In the genomic region with DNA sequence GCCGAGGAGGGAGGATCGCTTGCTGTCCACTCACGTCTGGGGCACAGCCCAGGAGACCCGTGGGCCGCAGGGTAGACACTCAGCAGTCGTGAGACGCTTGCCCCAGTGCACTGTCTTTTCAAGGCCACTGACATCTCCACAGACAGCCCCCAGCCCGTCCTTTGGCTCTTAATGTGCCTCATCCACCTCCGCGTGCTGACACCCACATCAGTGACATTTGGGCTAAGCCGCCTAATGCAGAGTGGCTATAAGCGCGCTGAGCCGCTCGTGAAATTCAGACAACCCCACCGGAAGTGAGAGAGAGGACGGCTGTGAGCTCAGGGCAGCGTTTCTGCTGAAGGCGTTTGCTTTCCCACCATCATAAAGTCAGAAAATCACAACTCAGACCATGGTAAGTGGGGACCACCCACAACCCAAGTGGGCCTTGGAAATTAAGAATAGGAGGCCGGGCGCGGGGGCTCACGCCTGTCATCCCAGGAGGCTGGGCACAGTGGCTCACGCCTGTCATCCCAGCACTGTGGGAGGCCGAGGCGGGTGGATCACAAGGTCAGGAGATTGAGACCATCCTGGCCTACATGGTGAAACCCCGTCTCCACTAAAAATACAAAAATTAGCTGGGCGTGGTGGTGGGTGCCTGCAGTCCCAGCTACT, we compare ENCODE assay signal across 27 cellular contexts. TPM values are rescaled to one million over a fixed set of nuclear protein-coding genes. Genes with fewer than 3 reads are reported as not detected.
DNase-seq lines count a peak whose midpoint lies in the region; ATAC-seq and TF ChIP-seq lines count a peak whose summit lies in the region.
"Had no signal": no experiment of that assay in that cellular context is flagged by ENCODE, and none has a peak within 500 bp of the region (broad histone marks: within the 10 kb centered on the region; RNA-seq: fewer than 3 reads in every experiment).

No MANE protein-coding gene starts in this region.

- H3K27ac ChIP-seq in colonic mucosa = no peak overlapping the region
- H3K27ac ChIP-seq: PC-9 had no signal

- no peak overlapping the region for H3K9ac ChIP-seq in colonic mucosa (ENCODE audit: low read depth in 2 of 2, low read length in 2 of 2)

- no peaks in the 10 kb centered on the region for H3K27me3 ChIP-seq in colonic mucosa

- no peaks in the 10 kb centered on the region for H3K27me3 Mint-ChIP-seq in stimulated activated naive CD8-positive, alpha-beta T cell treated with anti-CD3 and anti-CD28 coated beads, Interleukin-15, Interleukin-2, amounts not matched to agents 100 ng/mL and 50 ng/mL, for 24 hours
- no peaks in the 10 kb centered on the region for H3K27me3 Mint-ChIP-seq in activated naive CD8-positive, alpha-beta T cell treated with anti-CD3 and anti-CD28 coated beads, Interleukin-2, amount 50 U/mL, for 24 hours
- H3K27me3 Mint-ChIP-seq in immature natural killer cell (ENCODE audit: low read depth in 3 of 3) (peaks cover 0 to 5% (median 1%) of the 10 kb centered on the region in 3 donors), type B pancreatic cell (no peaks in the 10 kb centered on the region)
- H3K27me3 Mint-ChIP-seq: dendritic cell treated with granulocyte-macrophage colony-stimulating factor and Interleukin-4, amounts not matched to agents 40 ng/mL and 50 ng/mL, for 4 days; stimulated activated naive B cell treated with anti-CD40 and anti-IgM and Interleukin-4, amounts not matched to agents 10 μg/mL and 1 μg/mL and 100 μg/mL, for 72 hours had no signal

- intact Hi-C loops in colonic mucosa (cut with DNase I) = no loop called here

- H3K27ac Mint-ChIP-seq in stimulated activated naive CD8-positive, alpha-beta T cell treated with anti-CD3 and anti-CD28 coated beads, Interleukin-15, Interleukin-2, amounts not matched to agents 100 ng/mL and 50 ng/mL, for 24 hours = peak overlapping the region; percentile 59
- peak overlapping the region; percentile 18 for H3K27ac Mint-ChIP-seq in activated naive CD8-positive, alpha-beta T cell treated with anti-CD3 and anti-CD28 coated beads, Interleukin-2, amount 50 U/mL, for 24 hours
- peak overlapping the region in 4 of 6 donors; percentile 24 to 80 (median 50) for H3K27ac Mint-ChIP-seq in immature natural killer cell
- H3K27ac Mint-ChIP-seq in type B pancreatic cell = peak overlapping the region; percentile 66
- H3K27ac Mint-ChIP-seq: dendritic cell treated with granulocyte-macrophage colony-stimulating factor and Interleukin-4, amounts not matched to agents 40 ng/mL and 50 ng/mL, for 4 days had no signal

- ATAC-seq in stimulated activated naive CD8-positive, alpha-beta T cell treated with anti-CD3 and anti-CD28 coated beads, Interleukin-15, Interleukin-2, amounts not matched to agents 100 U/mL and 50 U/mL, for 24 hours = no peak
- no peak for ATAC-seq in activated naive CD8-positive, alpha-beta T cell treated with anti-CD3 and anti-CD28 coated beads, Interleukin-2, amount 50 U/mL, for 24 hours
- no peak for ATAC-seq in GM21576 (IDR thresholded peaks at IDR 0.05; ENCODE audit: unreplicated experiment)
- ATAC-seq: activated CD8-positive, alpha-beta T cell treated with anti-CD3 and anti-CD28 coated beads, Interleukin-2, amount 10 ng/mL, durations not matched to agents 7 days and 5 days; stimulated activated naive B cell treated with anti-CD40 and anti-IgM and Interleukin-4, amounts not matched to agents 10 μg/mL and 1 μg/mL and 100 μg/mL, for 72 hours had no signal

- no peaks in the 10 kb centered on the region for H3K9me3 ChIP-seq in colonic mucosa
- H3K9me3 ChIP-seq: thoracic aorta had no signal

- no peak for TF ChIP-seq CTCF in type B pancreatic cell (conservative IDR thresholded peaks at IDR 0.05)
- no peak for TF ChIP-seq CTCF in colonic mucosa (IDR thresholded peaks at IDR 0.05)

- H3K4me3 Mint-ChIP-seq in stimulated activated naive CD8-positive, alpha-beta T cell treated with anti-CD3 and anti-CD28 coated beads, Interleukin-15, Interleukin-2, amounts not matched to agents 100 ng/mL and 50 ng/mL, for 24 hours = no peak overlapping the region
- no peak overlapping the region for H3K4me3 Mint-ChIP-seq in activated naive CD8-positive, alpha-beta T cell treated with anti-CD3 and anti-CD28 coated beads, Interleukin-2, amount 50 U/mL, for 24 hours
- H3K4me3 Mint-ChIP-seq in immature natural killer cell (peak overlapping the region in 2 of 5 donors; percentile 41 to 55), type B pancreatic cell (no peak overlapping the region)
- H3K4me3 Mint-ChIP-seq: activated CD8-positive, alpha-beta T cell treated with anti-CD3 and anti-CD28 coated beads, Interleukin-2, amount 10 ng/mL, durations not matched to agents 7 days and 5 days; dendritic cell treated with granulocyte-macrophage colony-stimulating factor and Interleukin-4, amounts not matched to agents 40 ng/mL and 50 ng/mL, for 4 days; stimulated activated naive B cell treated with anti-CD40 and anti-IgM and Interleukin-4, amounts not matched to agents 10 μg/mL and 1 μg/mL and 100 μg/mL, for 72 hours had no signal

- H3K4me1 Mint-ChIP-seq in stimulated activated naive CD8-positive, alpha-beta T cell treated with anti-CD3 and anti-CD28 coated beads, Interleukin-15, Interleukin-2, amounts not matched to agents 100 ng/mL and 50 ng/mL, for 24 hours (ENCODE audit: low read depth) = peaks cover 52% of the 10 kb centered on the region
- peaks cover 53% of the 10 kb centered on the region for H3K4me1 Mint-ChIP-seq in activated naive CD8-positive, alpha-beta T cell treated with anti-CD3 and anti-CD28 coated beads, Interleukin-2, amount 50 U/mL, for 24 hours
- H3K4me1 Mint-ChIP-seq in immature natural killer cell (peaks cover 17 to 27% of the 10 kb centered on the region in 2 donors), type B pancreatic cell (ENCODE audit: unreplicated experiment) (peaks cover 7% of the 10 kb centered on the region)

- H3K9me3 Mint-ChIP-seq in stimulated activated naive CD8-positive, alpha-beta T cell treated with anti-CD3 and anti-CD28 coated beads, Interleukin-15, Interleukin-2, amounts not matched to agents 100 ng/mL and 50 ng/mL, for 24 hours = no peaks in the 10 kb centered on the region
- H3K9me3 Mint-ChIP-seq in activated naive CD8-positive, alpha-beta T cell treated with anti-CD3 and anti-CD28 coated beads, Interleukin-2, amount 50 U/mL, for 24 hours = no peaks in the 10 kb centered on the region
- H3K9me3 Mint-ChIP-seq in immature natural killer cell = no peaks in the 10 kb centered on the region
- H3K9me3 Mint-ChIP-seq in type B pancreatic cell = no peaks in the 10 kb centered on the region
- H3K9me3 Mint-ChIP-seq: dendritic cell treated with granulocyte-macrophage colony-stimulating factor and Interleukin-4, amounts not matched to agents 40 ng/mL and 50 ng/mL, for 4 days; stimulated activated naive B cell treated with anti-CD40 and anti-IgM and Interleukin-4, amounts not matched to agents 10 μg/mL and 1 μg/mL and 100 μg/mL, for 72 hours had no signal

- no peak overlapping the region for H3K4me3 ChIP-seq in colonic mucosa
- H3K4me3 ChIP-seq: PC-9, thoracic aorta had no signal

- H3K36me3 ChIP-seq in colonic mucosa = no peaks in the 10 kb centered on the region
- H3K36me3 ChIP-seq: thoracic aorta had no signal

- no peaks in the 10 kb centered on the region for H3K4me1 ChIP-seq in colonic mucosa

- peaks cover 18% of the 10 kb centered on the region for H3K36me3 Mint-ChIP-seq in stimulated activated naive CD8-positive, alpha-beta T cell treated with anti-CD3 and anti-CD28 coated beads, Interleukin-15, Interleukin-2, amounts not matched to agents 100 ng/mL and 50 ng/mL, for 24 hours (ENCODE audit: low read depth)
- H3K36me3 Mint-ChIP-seq in activated naive CD8-positive, alpha-beta T cell treated with anti-CD3 and anti-CD28 coated beads, Interleukin-2, amount 50 U/mL, for 24 hours (ENCODE audit: low read depth) = peaks cover 8% of the 10 kb centered on the region
- peaks cover 0 to 4% (median 0%) of the 10 kb centered on the region in 3 donors for H3K36me3 Mint-ChIP-seq in immature natural killer cell
- H3K36me3 Mint-ChIP-seq in type B pancreatic cell = peaks cover 8% of the 10 kb centered on the region

- no peak for DNase-seq in stimulated activated naive CD8-positive, alpha-beta T cell treated with anti-CD3 and anti-CD28 coated beads, Interleukin-15, Interleukin-2, amounts not matched to agents 100 U/mL and 50 U/mL, for 24 hours
- no peak for DNase-seq in activated naive CD8-positive, alpha-beta T cell treated with anti-CD3 and anti-CD28 coated beads, Interleukin-2, amount 50 U/mL, for 24 hours
- DNase-seq in immature natural killer cell = peak in 1 of 3 donors; percentile 41
- no peak for DNase-seq in type B pancreatic cell (ENCODE audit: extremely low spot score, unreplicated experiment)
- DNase-seq in colonic mucosa = no peak
- DNase-seq in NOMO-1 treated with DMSO at 0.1 percent for 48 hours (lab: John Stamatoyannopoulos, UW; ENCODE audit: unreplicated experiment) = no peak
- DNase-seq: activated CD8-positive, alpha-beta T cell treated with anti-CD3 and anti-CD28 coated beads, Interleukin-2, amount 10 ng/mL, durations not matched to agents 7 days and 5 days; activated gamma-delta T cell treated with Interleukin-2 at 50 U/mL for 16 hours; amniotic stem cell; DMS79; GF-D8; HCEC 1CT; kidney glomerular epithelial cell; mesenchymal stem cell; NCI-H1417 treated with DMSO at 0.1 percent for 48 hours; NCI-H2081 treated with DMSO at 0.1 percent for 48 hours; NCI-H446; PC-9; SIG-M5; stimulated activated CD4-positive, alpha-beta T cell treated with anti-CD3 and anti-CD28 coated beads, Interleukin-4, amount 100 ng/mL, for 1 hour; stimulated activated naive B cell treated with anti-CD40 and anti-IgM and Interleukin-4, amounts not matched to agents 10 μg/mL and 1 μg/mL and 100 μg/mL, for 72 hours; T-helper 1 cell had no signal

RNA-seq across cellular contexts. Expression of gene SLC35E2B, which starts 8.4 kb away (rescaled TPM):
- polyA plus RNA-seq in immature natural killer cell = 10 to 100 TPM; 14.4 to 37.7 (median 18.1) TPM
- total RNA-seq in type B pancreatic cell (ENCODE audit: low replicate concordance) = 88.8 and 116 TPM in 2 replicates
- total RNA-seq in colonic mucosa = 10 to 100 TPM; 41.5 to 57.8 TPM

RNA-seq across cellular contexts. Expression of gene CDK11B, which starts 25.4 kb away (rescaled TPM):
- 10 to 100 TPM in 1 of 3 donors, 1 to 10 TPM in 2; 4.8 to 25.0 (median 8.1) TPM for polyA plus RNA-seq in immature natural killer cell
- total RNA-seq in type B pancreatic cell (ENCODE audit: low replicate concordance) = 21.8 and 26.5 TPM in 2 replicates
- total RNA-seq in colonic mucosa = 10 to 100 TPM; 31.8 to 44.7 TPM

RNA-seq across cellular contexts. Expression of gene CDK11A, which starts 40.0 kb away (rescaled TPM):
- 10 to 100 TPM in 2 of 3 donors, 1 to 10 TPM in 1; 1.6 to 32.6 (median 14.9) TPM for polyA plus RNA-seq in immature natural killer cell
- total RNA-seq in type B pancreatic cell (ENCODE audit: low replicate concordance) = 45.9 and 47.0 TPM in 2 replicates
- total RNA-seq in colonic mucosa = 10 to 100 TPM; 52.2 to 58.5 TPM

RNA-seq across cellular contexts. Expression of gene MMP23B, which starts 52.2 kb away (rescaled TPM):
- polyA plus RNA-seq in immature natural killer cell = 10 to 100 TPM; 10.4 to 22.3 (median 12.6) TPM
- total RNA-seq in type B pancreatic cell (ENCODE audit: low replicate concordance) = 2.2 and 6.8 TPM in 2 replicates
- total RNA-seq in colonic mucosa = 1 to 10 TPM; 3.0 to 5.8 TPM
- total RNA-seq: M059J had no signal
